12 cellular contexts compared by ENCODE assay signal in the genomic region with DNA sequence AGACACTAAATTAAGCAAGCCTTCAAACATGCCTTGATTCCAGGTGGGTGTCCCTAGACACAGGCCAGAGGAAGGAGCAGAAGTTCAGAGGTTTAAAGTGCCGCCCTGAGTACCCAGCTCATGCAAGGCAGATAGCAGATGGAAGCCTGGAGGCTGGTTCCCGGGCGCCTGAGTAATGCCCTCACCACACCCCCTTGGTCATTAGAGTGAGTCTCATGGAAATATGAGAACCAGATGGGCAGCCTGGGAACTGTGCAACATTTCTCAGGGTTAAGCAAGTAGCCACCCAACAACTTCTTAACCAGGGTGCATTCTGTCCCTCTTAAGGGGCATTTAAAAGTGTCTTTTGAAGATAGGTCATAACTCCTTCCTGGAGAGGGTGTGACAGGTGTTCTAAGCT.
DNase-seq lines count a peak whose midpoint lies in the region; ATAC-seq and TF ChIP-seq lines count a peak whose summit lies in the region.
"Had no signal": no experiment of that assay in that cellular context is flagged by ENCODE, and none has a peak within 500 bp of the region (broad histone marks: within the 10 kb centered on the region; RNA-seq: fewer than 3 reads in every experiment).

No MANE protein-coding gene starts in this region.

- DNase-seq in NCI-H526 (lab: John Stamatoyannopoulos, UW) = peak; percentile 20 to 52
- no peak for DNase-seq in NCI-H526 treated with DMSO at 0.1 percent for 48 hours (lab: John Stamatoyannopoulos, UW)
- DNase-seq in RKO (ENCODE audit: low spot score) = peak; percentile 14
- DNase-seq in islet precursor cell = peak; percentile 65
- DNase-seq in ecto neural progenitor cell (ENCODE audit: low spot score) = no peak
- DNase-seq: activated effector memory CD4-positive, alpha-beta T cell treated with anti-CD3 and anti-CD28 coated beads, Interleukin-2, amount 50 U/mL, for 16 hours; cortex of kidney; NCI-H187 treated with DMSO at 0.1 percent for 48 hours; tibial artery had no signal

- ATAC-seq in GM19467 (IDR thresholded peaks at IDR 0.05; ENCODE audit: unreplicated experiment) = no peak
- ATAC-seq in GM21825 (IDR thresholded peaks at IDR 0.05; ENCODE audit: unreplicated experiment) = no peak
- no peak for ATAC-seq in GM18505 (IDR thresholded peaks at IDR 0.05; ENCODE audit: unreplicated experiment)

- no peak for TF ChIP-seq POLR2A in GM18505 (IDR thresholded peaks at IDR 0.05; ENCODE audit: borderline replicate concordance, extremely low read depth, insufficient read depth, insufficient read length)

Comparison
In these comparisons a context has a peak if more than half of its experiments do, and no peak if none do; other contexts are left out.
1. DNase-seq: peak in NCI-H526 (2 of 2), RKO (single experiment) and islet precursor cell (single experiment); none in NCI-H526 treated with DMSO at 0.1 percent for 48 hours (single experiment) and ecto neural progenitor cell (single experiment).